8 cellular contexts compared by ENCODE assay signal in genomic region chr6:36423101-36423824, GRCh38. TPM values are rescaled to one million over a fixed set of nuclear protein-coding genes. Genes with fewer than 3 reads are reported as not detected.
DNase-seq lines count a peak whose midpoint lies in the region; ATAC-seq and TF ChIP-seq lines count a peak whose summit lies in the region.

No MANE protein-coding gene starts in this region.

- TF ChIP-seq CTCF in colonic mucosa (IDR thresholded peaks at IDR 0.05): peak; percentile 51

- no peaks in the 10 kb centered on the region for H3K36me3 ChIP-seq in colonic mucosa

- peak overlapping the region; percentile 68 to 98 for H3K9ac ChIP-seq in colonic mucosa (ENCODE audit: low read depth in 2 of 2, low read length in 2 of 2)

- H3K9me3 ChIP-seq in colonic mucosa: no peaks in the 10 kb centered on the region

- peak overlapping the region; percentile 41 for H3K4me3 ChIP-seq in colonic mucosa

- no peaks in the 10 kb centered on the region for H3K27me3 ChIP-seq in colonic mucosa

- peak overlapping the region; percentile 84 for H3K27ac ChIP-seq in colonic mucosa

- intact Hi-C loops in colonic mucosa (cut with DNase I) (loop anchor here (5.0 kb wide), 1 partner anchor 169 kb away; the partner anchor contains the start of gene SRSF3), left colon (cut with DNase I, micrococcal nuclease) (no loop called here)

- ATAC-seq in HG03457 (IDR thresholded peaks at IDR 0.05; ENCODE audit: unreplicated experiment) (peak; percentile 82), left colon (peak; percentile 98)

- H3K4me1 ChIP-seq in colonic mucosa: no peaks in the 10 kb centered on the region

- DNase-seq in C1 segment of cervical spinal cord (lab: John Stamatoyannopoulos, UW) (peak; percentile 73 to 97 (median 94)), GM19240 (ENCODE audit: insufficient read length, low spot score) (peak; percentile 86), NCI-H524 (lab: John Stamatoyannopoulos, UW) (peak; percentile 96 to 99), colonic mucosa (peak; percentile 99), left colon (peak; percentile 99)
- peak; percentile 98 for DNase-seq in activated CD4-positive, alpha-beta T cell treated with anti-CD3 and anti-CD28 coated beads for 4 hours
- DNase-seq in stimulated activated CD4-positive, alpha-beta T cell treated with anti-CD3 and anti-CD28 coated beads, Interleukin-1b, Interleukin-23, amount 100 ng/mL, for 4 hours (ENCODE audit: low read depth in 2 of 2): peak; percentile 95 to 97

RNA-seq across cellular contexts. Expression of gene PXT1, which starts 19.4 kb away (rescaled TPM):
- not detected for total RNA-seq in colonic mucosa
- total RNA-seq in left colon: not detected

RNA-seq across cellular contexts. Expression of gene KCTD20, which starts 19.5 kb away (rescaled TPM):
- 10 to 100 TPM; 23.8 to 34.9 TPM for total RNA-seq in colonic mucosa
- 10 to 100 TPM; 22.0 to 28.4 TPM for total RNA-seq in left colon

RNA-seq across cellular contexts. Expression of gene ETV7, which starts 35.8 kb away (rescaled TPM):
- 1 to 10 TPM; 2.9 to 4.5 TPM for total RNA-seq in colonic mucosa
- 1 to 10 TPM; 3.6 to 8.9 TPM for total RNA-seq in left colon

Comparison
In these comparisons a context has a peak if more than half of its experiments do, and no peak if none do; other contexts are left out.
1. Peak in every context shown above with its lines: DNase-seq, ATAC-seq, H3K4me3 ChIP-seq and H3K27ac ChIP-seq.